ENCODE assay signal across 19 cellular contexts in genomic region chr9:91530829-91531228, GRCh38.
DNase-seq lines count a peak whose midpoint lies in the region; ATAC-seq and TF ChIP-seq lines count a peak whose summit lies in the region.
"Had no signal": no experiment of that assay in that cellular context is flagged by ENCODE, and none has a peak within 500 bp of the region (broad histone marks: within the 10 kb centered on the region; RNA-seq: fewer than 3 reads in every experiment).

No MANE protein-coding gene starts in this region.

- no peaks in the 10 kb centered on the region for H4K20me1 ChIP-seq in PC-9 (ENCODE audit: insufficient read depth)
- no peaks in the 10 kb centered on the region for H4K20me1 ChIP-seq in osteoblast (ENCODE audit: insufficient read depth, low read length)

- no peak for TF ChIP-seq POLR2A in esophagus muscularis mucosa (IDR thresholded peaks at IDR 0.05; ENCODE audit: low read depth)

- H3K4me2 ChIP-seq in PC-9 (peak overlapping the region; percentile 5), osteoblast (ENCODE audit: insufficient read depth, low read length) (no peak overlapping the region)

- CTCF ChIA-PET in PC-9 (lab: Charles Lee) = no interaction called here

- POLR2A ChIA-PET in PC-9 (lab: Charles Lee; ENCODE audit: unreplicated experiment) = no interaction called here

- peaks cover 31% of the 10 kb centered on the region for H3K4me1 ChIP-seq in PC-9 (replicated peaks; ENCODE audit: insufficient read depth)
- no peaks in the 10 kb centered on the region for H3K4me1 ChIP-seq in esophagus muscularis mucosa
- peaks cover 7% of the 10 kb centered on the region for H3K4me1 ChIP-seq in osteoblast (ENCODE audit: insufficient read depth, low read length)
- no peaks in the 10 kb centered on the region for H3K4me1 ChIP-seq in upper lobe of right lung
- H3K4me1 ChIP-seq: HAP-1 had no signal

- BruUV-seq in PC-9 (replicated peaks; lab: Mats Ljungman, UMichigan) = no TSS peak

- DNase-seq in GM03348 (ENCODE audit: low spot score) (peak; percentile 45), PC-9 (no peak), esophagus muscularis mucosa (ENCODE audit: extremely low spot score) (peak; percentile 8), osteoblast (ENCODE audit: insufficient read length, low spot score, missing footprints) (no peak), upper lobe of right lung (no peak), COLO668 (lab: John Stamatoyannopoulos, UW; ENCODE audit: unreplicated experiment) (no peak)
- DNase-seq: CD4-positive, alpha-beta memory T cell; KG1; NCI-H1436; NCI-H2029; NCI-H2171 treated with DMSO at 0.1 percent for 48 hours; NCI-H82; T-helper 1 cell had no signal

- no peaks in the 10 kb centered on the region for H3K9me2 ChIP-seq in PC-9 (ENCODE audit: insufficient read depth)

- H3K4me3 ChIP-seq in PC-9 = no peak overlapping the region
- H3K4me3 ChIP-seq in esophagus muscularis mucosa = no peak overlapping the region
- no peak overlapping the region for H3K4me3 ChIP-seq in osteoblast (ENCODE audit: insufficient read depth, low read length)
- H3K4me3 ChIP-seq in upper lobe of right lung = no peak overlapping the region
- H3K4me3 ChIP-seq: HAP-1, SK-N-MC had no signal

- intact Hi-C loops in PC-9 (cut with micrococcal nuclease; ENCODE audit: unreplicated experiment) = loop anchor here (10.0 kb wide), 1 partner anchor 496 kb away; no protein-coding TSS in a partner anchor
- intact Hi-C loops in esophagus muscularis mucosa (cut with DNase I) = no loop called here
- intact Hi-C loops in upper lobe of right lung (cut with DNase I) = no loop called here

- peaks cover 4% of the 10 kb centered on the region for H3F3A ChIP-seq in PC-9 (ENCODE audit: insufficient read depth, low read depth)

- H3K9me3 ChIP-seq in PC-9 (ENCODE audit: insufficient read depth, low read depth) (0 out of 2 replicates have a peak, but pooled peaks cover 4% of the 10 kb centered on the region), esophagus muscularis mucosa (no peaks in the 10 kb centered on the region), osteoblast (ENCODE audit: low read depth, low read length) (no peaks in the 10 kb centered on the region), upper lobe of right lung (no peaks in the 10 kb centered on the region)
- H3K9me3 ChIP-seq: HAP-1 had no signal

- H3K79me2 ChIP-seq in PC-9 (ENCODE audit: low read depth) (no peaks in the 10 kb centered on the region), osteoblast (ENCODE audit: insufficient read depth, low read length) (no peaks in the 10 kb centered on the region)

- no peak overlapping the region for H3K27ac ChIP-seq in PC-9
- H3K27ac ChIP-seq in esophagus muscularis mucosa (replicated peaks in 1 of 4) = no peak overlapping the region
- no peak overlapping the region for H3K27ac ChIP-seq in osteoblast (ENCODE audit: low read depth, low read length)
- H3K27ac ChIP-seq in upper lobe of right lung = no peak overlapping the region
- H3K27ac ChIP-seq: SK-N-MC had no signal

- TF ChIP-seq EP300 in esophagus muscularis mucosa (IDR thresholded peaks at IDR 0.05) = no peak

- TF ChIP-seq CTCF in PC-9 (conservative IDR thresholded peaks at IDR 0.05) (no peak), esophagus muscularis mucosa (IDR thresholded peaks at IDR 0.05) (no peak), osteoblast (IDR thresholded peaks at IDR 0.05; ENCODE audit: extremely low read depth, low read depth, low read length) (no peak), upper lobe of right lung (IDR thresholded peaks at IDR 0.05) (no peak)

- H3K36me3 ChIP-seq in PC-9 (ENCODE audit: low read depth) (no peaks in the 10 kb centered on the region), esophagus muscularis mucosa (no peaks in the 10 kb centered on the region), osteoblast (ENCODE audit: insufficient read depth, low read length) (no peaks in the 10 kb centered on the region), upper lobe of right lung (no peaks in the 10 kb centered on the region)
- H3K36me3 ChIP-seq: HAP-1 had no signal

- H3K27me3 ChIP-seq in PC-9 (ENCODE audit: insufficient read depth, low read depth) = no peaks in the 10 kb centered on the region
- no peaks in the 10 kb centered on the region for H3K27me3 ChIP-seq in esophagus muscularis mucosa
- no peaks in the 10 kb centered on the region for H3K27me3 ChIP-seq in osteoblast (ENCODE audit: insufficient read depth, low read length)
- peaks cover 6% of the 10 kb centered on the region for H3K27me3 ChIP-seq in upper lobe of right lung

- no peak overlapping the region for H2AFZ ChIP-seq in PC-9
- peak overlapping the region; percentile 4 for H2AFZ ChIP-seq in osteoblast (ENCODE audit: low read length)

- ATAC-seq in upper lobe of right lung (no peak), GM21737 (IDR thresholded peaks at IDR 0.05; ENCODE audit: unreplicated experiment) (no peak), HG02938 (IDR thresholded peaks at IDR 0.05; ENCODE audit: unreplicated experiment) (no peak)
- ATAC-seq: Panc1, Right ventricle myocardium inferior had no signal

- 64% methylated on average over 2 of the region's 2 CpGs for WGBS in esophagus muscularis mucosa

Comparison
In these comparisons a context has a peak if more than half of its experiments do, and no peak if none do; other contexts are left out.
1. DNase-seq: peak in GM03348 (single experiment) and esophagus muscularis mucosa (single experiment); none in PC-9 (0 of 2), osteoblast (single experiment), upper lobe of right lung (single experiment) and COLO668 (single experiment).